ENCODE assay signal across 1 cellular context in the genomic region with DNA sequence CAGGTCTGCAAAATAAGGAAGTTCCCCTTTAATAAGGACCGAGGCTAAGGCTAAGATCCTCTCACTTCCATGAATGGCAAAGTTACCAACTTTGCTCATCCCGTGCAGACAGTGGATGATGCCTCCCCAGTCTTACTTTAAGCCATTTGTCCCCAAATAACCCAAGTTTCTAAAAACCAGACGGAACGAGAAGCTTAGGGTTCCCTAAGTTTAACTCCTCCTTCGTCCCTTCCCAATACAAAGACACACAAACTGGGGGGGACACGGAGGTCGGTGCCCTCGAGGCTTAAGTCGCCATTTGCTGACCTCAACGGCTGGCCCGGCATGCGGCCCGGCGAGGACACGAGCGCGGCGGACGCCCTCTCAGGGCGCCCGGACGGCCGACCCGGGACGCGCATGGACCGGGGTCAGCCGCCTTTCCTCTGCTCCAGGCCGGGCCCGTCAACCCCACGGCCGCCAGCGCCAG.
TF ChIP-seq lines count a peak whose summit lies in the region.

No MANE protein-coding gene starts in this region.

TF ChIP-seq in HepG2, 621 proteins besides CTCF, POLR2A, EP300 and RAD21 (continued from another document and continues in another):
- TF ChIP-seq, protein P1, sequence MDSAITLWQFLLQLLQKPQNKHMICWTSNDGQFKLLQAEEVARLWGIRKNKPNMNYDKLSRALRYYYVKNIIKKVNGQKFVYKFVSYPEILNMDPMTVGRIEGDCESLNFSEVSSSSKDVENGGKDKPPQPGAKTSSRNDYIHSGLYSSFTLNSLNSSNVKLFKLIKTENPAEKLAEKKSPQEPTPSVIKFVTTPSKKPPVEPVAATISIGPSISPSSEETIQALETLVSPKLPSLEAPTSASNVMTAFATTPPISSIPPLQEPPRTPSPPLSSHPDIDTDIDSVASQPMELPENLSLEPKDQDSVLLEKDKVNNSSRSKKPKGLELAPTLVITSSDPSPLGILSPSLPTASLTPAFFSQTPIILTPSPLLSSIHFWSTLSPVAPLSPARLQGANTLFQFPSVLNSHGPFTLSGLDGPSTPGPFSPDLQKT (CRISPR knock-in tag; IDR thresholded peaks at IDR 0.05; ENCODE audit: borderline replicate concordance): peak; percentile 29; the same call in 1 of the 2 replicates
- TF ChIP-seq, protein P2, sequence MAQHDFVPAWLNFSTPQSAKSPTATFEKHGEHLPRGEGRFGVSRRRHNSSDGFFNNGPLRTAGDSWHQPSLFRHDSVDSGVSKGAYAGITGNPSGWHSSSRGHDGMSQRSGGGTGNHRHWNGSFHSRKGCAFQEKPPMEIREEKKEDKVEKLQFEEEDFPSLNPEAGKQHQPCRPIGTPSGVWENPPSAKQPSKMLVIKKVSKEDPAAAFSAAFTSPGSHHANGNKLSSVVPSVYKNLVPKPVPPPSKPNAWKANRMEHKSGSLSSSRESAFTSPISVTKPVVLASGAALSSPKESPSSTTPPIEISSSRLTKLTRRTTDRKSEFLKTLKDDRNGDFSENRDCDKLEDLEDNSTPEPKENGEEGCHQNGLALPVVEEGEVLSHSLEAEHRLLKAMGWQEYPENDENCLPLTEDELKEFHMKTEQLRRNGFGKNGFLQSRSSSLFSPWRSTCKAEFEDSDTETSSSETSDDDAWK (CRISPR knock-in tag; IDR thresholded peaks at IDR 0.05): no peak
- TF ChIP-seq NR2F6 (IDR thresholded peaks at IDR 0.05): no peak
- peak; percentile 46 for TF ChIP-seq NR2F6 (CRISPR knock-in tag; IDR thresholded peaks at IDR 0.05)
- TF ChIP-seq ZNF274 (CRISPR knock-in tag; IDR thresholded peaks at IDR 0.05): no peak
- TF ChIP-seq CC2D1A (CRISPR knock-in tag; IDR thresholded peaks at IDR 0.05): no peak
- no peak for TF ChIP-seq MBNL3 (CRISPR knock-in tag; conservative IDR thresholded peaks at IDR 0.05)
- no peak for TF ChIP-seq CHD4 (IDR thresholded peaks at IDR 0.05; ENCODE audit: borderline replicate concordance, low read length)
- no peak for TF ChIP-seq ZFX (CRISPR knock-in tag; IDR thresholded peaks at IDR 0.05; ENCODE audit: low read depth)
- TF ChIP-seq SNAPC2 (CRISPR knock-in tag; IDR thresholded peaks at IDR 0.05): no peak
- TF ChIP-seq ZNF839 (CRISPR knock-in tag; IDR thresholded peaks at IDR 0.05; ENCODE audit: borderline replicate concordance): no peak
- TF ChIP-seq, protein P3, sequence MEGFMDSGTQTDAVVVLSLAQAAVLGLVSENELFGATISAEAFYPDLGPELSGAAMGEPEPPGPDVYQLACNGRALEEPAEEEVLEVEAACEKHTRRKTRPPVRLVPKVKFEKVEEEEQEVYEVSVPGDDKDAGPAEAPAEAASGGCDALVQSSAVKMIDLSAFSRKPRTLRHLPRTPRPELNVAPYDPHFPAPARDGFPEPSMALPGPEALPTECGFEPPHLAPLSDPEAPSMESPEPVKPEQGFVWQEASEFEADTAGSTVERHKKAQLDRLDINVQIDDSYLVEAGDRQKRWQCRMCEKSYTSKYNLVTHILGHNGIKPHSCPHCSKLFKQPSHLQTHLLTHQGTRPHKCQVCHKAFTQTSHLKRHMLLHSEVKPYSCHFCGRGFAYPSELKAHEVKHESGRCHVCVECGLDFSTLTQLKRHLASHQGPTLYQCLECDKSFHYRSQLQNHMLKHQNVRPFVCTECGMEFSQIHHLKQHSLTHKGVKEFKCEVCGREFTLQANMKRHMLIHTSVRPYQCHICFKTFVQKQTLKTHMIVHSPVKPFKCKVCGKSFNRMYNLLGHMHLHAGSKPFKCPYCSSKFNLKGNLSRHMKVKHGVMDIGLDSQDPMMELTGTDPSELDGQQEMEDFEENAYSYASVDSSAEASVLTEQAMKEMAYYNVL (CRISPR knock-in tag; IDR thresholded peaks at IDR 0.05; ENCODE audit: borderline replicate concordance): no peak
- TF ChIP-seq, protein P4, sequence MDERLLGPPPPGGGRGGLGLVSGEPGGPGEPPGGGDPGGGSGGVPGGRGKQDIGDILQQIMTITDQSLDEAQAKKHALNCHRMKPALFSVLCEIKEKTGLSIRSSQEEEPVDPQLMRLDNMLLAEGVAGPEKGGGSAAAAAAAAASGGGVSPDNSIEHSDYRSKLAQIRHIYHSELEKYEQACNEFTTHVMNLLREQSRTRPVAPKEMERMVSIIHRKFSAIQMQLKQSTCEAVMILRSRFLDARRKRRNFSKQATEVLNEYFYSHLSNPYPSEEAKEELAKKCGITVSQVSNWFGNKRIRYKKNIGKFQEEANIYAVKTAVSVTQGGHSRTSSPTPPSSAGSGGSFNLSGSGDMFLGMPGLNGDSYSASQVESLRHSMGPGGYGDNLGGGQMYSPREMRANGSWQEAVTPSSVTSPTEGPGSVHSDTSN (CRISPR knock-in tag; IDR thresholded peaks at IDR 0.05): no peak
- TF ChIP-seq, protein P5, sequence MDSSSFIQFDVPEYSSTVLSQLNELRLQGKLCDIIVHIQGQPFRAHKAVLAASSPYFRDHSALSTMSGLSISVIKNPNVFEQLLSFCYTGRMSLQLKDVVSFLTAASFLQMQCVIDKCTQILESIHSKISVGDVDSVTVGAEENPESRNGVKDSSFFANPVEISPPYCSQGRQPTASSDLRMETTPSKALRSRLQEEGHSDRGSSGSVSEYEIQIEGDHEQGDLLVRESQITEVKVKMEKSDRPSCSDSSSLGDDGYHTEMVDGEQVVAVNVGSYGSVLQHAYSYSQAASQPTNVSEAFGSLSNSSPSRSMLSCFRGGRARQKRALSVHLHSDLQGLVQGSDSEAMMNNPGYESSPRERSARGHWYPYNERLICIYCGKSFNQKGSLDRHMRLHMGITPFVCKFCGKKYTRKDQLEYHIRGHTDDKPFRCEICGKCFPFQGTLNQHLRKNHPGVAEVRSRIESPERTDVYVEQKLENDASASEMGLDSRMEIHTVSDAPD (CRISPR knock-in tag; IDR thresholded peaks at IDR 0.05): no peak
- TF ChIP-seq ZNF510 (CRISPR knock-in tag; IDR thresholded peaks at IDR 0.05; ENCODE audit: low read depth): peak; percentile 54; the same call in 1 of the 2 replicates
- no peak for TF ChIP-seq NR2C2 (CRISPR knock-in tag; IDR thresholded peaks at IDR 0.05; ENCODE audit: borderline replicate concordance)
- TF ChIP-seq, protein P6, sequence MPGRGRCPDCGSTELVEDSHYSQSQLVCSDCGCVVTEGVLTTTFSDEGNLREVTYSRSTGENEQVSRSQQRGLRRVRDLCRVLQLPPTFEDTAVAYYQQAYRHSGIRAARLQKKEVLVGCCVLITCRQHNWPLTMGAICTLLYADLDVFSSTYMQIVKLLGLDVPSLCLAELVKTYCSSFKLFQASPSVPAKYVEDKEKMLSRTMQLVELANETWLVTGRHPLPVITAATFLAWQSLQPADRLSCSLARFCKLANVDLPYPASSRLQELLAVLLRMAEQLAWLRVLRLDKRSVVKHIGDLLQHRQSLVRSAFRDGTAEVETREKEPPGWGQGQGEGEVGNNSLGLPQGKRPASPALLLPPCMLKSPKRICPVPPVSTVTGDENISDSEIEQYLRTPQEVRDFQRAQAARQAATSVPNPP (CRISPR knock-in tag; IDR thresholded peaks at IDR 0.05): no peak
- no peak for TF ChIP-seq ZKSCAN1 (IDR thresholded peaks at IDR 0.05; ENCODE audit: low read length)
- no peak for TF ChIP-seq MAF1 (CRISPR knock-in tag; IDR thresholded peaks at IDR 0.05; ENCODE audit: borderline replicate concordance)
- TF ChIP-seq, protein P7, sequence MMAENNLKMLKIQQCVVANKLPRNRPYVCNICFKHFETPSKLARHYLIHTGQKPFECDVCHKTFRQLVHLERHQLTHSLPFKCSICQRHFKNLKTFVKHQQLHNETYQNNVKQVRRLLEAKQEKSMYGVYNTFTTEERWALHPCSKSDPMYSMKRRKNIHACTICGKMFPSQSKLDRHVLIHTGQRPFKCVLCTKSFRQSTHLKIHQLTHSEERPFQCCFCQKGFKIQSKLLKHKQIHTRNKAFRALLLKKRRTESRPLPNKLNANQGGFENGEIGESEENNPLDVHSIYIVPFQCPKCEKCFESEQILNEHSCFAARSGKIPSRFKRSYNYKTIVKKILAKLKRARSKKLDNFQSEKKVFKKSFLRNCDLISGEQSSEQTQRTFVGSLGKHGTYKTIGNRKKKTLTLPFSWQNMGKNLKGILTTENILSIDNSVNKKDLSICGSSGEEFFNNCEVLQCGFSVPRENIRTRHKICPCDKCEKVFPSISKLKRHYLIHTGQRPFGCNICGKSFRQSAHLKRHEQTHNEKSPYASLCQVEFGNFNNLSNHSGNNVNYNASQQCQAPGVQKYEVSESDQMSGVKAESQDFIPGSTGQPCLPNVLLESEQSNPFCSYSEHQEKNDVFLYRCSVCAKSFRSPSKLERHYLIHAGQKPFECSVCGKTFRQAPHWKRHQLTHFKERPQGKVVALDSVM (CRISPR knock-in tag; IDR thresholded peaks at IDR 0.05): no peak
- TF ChIP-seq, protein P8, sequence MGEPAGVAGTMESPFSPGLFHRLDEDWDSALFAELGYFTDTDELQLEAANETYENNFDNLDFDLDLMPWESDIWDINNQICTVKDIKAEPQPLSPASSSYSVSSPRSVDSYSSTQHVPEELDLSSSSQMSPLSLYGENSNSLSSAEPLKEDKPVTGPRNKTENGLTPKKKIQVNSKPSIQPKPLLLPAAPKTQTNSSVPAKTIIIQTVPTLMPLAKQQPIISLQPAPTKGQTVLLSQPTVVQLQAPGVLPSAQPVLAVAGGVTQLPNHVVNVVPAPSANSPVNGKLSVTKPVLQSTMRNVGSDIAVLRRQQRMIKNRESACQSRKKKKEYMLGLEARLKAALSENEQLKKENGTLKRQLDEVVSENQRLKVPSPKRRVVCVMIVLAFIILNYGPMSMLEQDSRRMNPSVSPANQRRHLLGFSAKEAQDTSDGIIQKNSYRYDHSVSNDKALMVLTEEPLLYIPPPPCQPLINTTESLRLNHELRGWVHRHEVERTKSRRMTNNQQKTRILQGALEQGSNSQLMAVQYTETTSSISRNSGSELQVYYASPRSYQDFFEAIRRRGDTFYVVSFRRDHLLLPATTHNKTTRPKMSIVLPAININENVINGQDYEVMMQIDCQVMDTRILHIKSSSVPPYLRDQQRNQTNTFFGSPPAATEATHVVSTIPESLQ (CRISPR knock-in tag; conservative IDR thresholded peaks at IDR 0.05): no peak
- TF ChIP-seq, protein P9, sequence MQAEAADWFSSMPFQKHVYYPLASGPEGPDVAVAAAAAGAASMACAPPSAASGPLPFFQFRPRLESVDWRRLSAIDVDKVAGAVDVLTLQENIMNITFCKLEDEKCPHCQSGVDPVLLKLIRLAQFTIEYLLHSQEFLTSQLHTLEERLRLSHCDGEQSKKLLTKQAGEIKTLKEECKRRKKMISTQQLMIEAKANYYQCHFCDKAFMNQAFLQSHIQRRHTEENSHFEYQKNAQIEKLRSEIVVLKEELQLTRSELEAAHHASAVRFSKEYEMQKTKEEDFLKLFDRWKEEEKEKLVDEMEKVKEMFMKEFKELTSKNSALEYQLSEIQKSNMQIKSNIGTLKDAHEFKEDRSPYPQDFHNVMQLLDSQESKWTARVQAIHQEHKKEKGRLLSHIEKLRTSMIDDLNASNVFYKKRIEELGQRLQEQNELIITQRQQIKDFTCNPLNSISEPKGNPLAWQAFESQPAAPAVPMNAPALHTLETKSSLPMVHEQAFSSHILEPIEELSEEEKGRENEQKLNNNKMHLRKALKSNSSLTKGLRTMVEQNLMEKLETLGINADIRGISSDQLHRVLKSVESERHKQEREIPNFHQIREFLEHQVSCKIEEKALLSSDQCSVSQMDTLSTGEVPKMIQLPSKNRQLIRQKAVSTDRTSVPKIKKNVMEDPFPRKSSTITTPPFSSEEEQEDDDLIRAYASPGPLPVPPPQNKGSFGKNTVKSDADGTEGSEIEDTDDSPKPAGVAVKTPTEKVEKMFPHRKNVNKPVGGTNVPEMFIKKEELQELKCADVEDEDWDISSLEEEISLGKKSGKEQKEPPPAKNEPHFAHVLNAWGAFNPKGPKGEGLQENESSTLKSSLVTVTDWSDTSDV (CRISPR knock-in tag; IDR thresholded peaks at IDR 0.05): no peak
- no peak; the same call in 1 of the 2 replicates for TF ChIP-seq LCORL (IDR thresholded peaks at IDR 0.05)
- no peak for TF ChIP-seq LCORL (CRISPR knock-in tag; IDR thresholded peaks at IDR 0.05)
- peak; percentile 96 for TF ChIP-seq RNF2 (conservative IDR thresholded peaks at IDR 0.05; ENCODE audit: low read depth)
